ENCODE assay signal across 22 cellular contexts in genomic region chr20:60764328-60764727, GRCh38.
DNase-seq lines count a peak whose midpoint lies in the region; ATAC-seq, FAIRE-seq and TF ChIP-seq lines count a peak whose summit lies in the region.
"Had no signal": no experiment of that assay in that cellular context is flagged by ENCODE, and none has a peak within 500 bp of the region (broad histone marks: within the 10 kb centered on the region; RNA-seq: fewer than 3 reads in every experiment).

No MANE protein-coding gene starts in this region.

- H3K36me3 ChIP-seq in BLaER1, result no peaks in the 10 kb centered on the region
- H3K36me3 ChIP-seq in bronchial epithelial cell (ENCODE audit: control insufficient read depth, insufficient read depth, low read length), result no peaks in the 10 kb centered on the region
- H3K36me3 ChIP-seq: BE2C had no signal

- no peak for DNase-seq in HTR-8/SVneo (ENCODE audit: insufficient read length, low spot score)
- no peak for DNase-seq in bronchial epithelial cell (ENCODE audit: low read depth)
- DNase-seq in urothelium cell line (ENCODE audit: low spot score), result no peak
- DNase-seq in GM19238 (ENCODE audit: insufficient read length, low spot score), result no peak
- DNase-seq in stimulated activated CD4-positive, alpha-beta T cell treated with anti-CD3 and anti-CD28 coated beads, Interleukin-4, amount 100 ng/mL, for 4 hours, result no peak
- no peak for DNase-seq in Right ventricle myocardium superior
- DNase-seq: 8988T; ACHN; AML-193; BE2C; Caco-2; CD4-positive, CD25-positive, alpha-beta regulatory T cell; CD8-positive, alpha-beta T cell; DMS153; DND-41; GOT3; H7; HCEC 1CT had no signal

- intact Hi-C loops in Right ventricle myocardium superior (cut with DNase I), result no loop called here

- no peak overlapping the region for H3K9ac ChIP-seq in BLaER1

- no peaks in the 10 kb centered on the region for H3K27me3 ChIP-seq in BLaER1
- H3K27me3 ChIP-seq in bronchial epithelial cell (ENCODE audit: control insufficient read depth, insufficient read depth, low read length), result no peaks in the 10 kb centered on the region
- H3K27me3 ChIP-seq: BE2C had no signal

- peak overlapping the region; percentile 42 for H3K4me2 ChIP-seq in BLaER1
- H3K4me2 ChIP-seq: A549 had no signal

- no peaks in the 10 kb centered on the region for H3K9me3 ChIP-seq in BLaER1
- H3K9me3 ChIP-seq: A549, BE2C had no signal

- TF ChIP-seq CTCF in bronchial epithelial cell (IDR thresholded peaks at IDR 0.05; ENCODE audit: insufficient read depth, low read length, severe bottlenecking), result no peak

- H4K20me1 ChIP-seq in BLaER1, result no peaks in the 10 kb centered on the region

- ATAC-seq in Right ventricle myocardium superior (ENCODE audit: poor library complexity), result no peak
- ATAC-seq: A549; CD8-positive, alpha-beta T cell had no signal

- FAIRE-seq in HTR-8/SVneo (lab: Jason Lieb, UNC) (peak; percentile 98), bronchial epithelial cell (lab: Jason Lieb, UNC) (peak; percentile 83), urothelium cell line (lab: Jason Lieb, UNC) (peak; percentile 17)
- FAIRE-seq: A549, G401.6 had no signal

- H3K27ac ChIP-seq in BLaER1, result no peak overlapping the region
- H3K27ac ChIP-seq: A549, C4-2B had no signal

- peaks cover 9% of the 10 kb centered on the region for H3K4me1 ChIP-seq in BLaER1
- H3K4me1 ChIP-seq: A549, BE2C, Caco-2 had no signal

- H3K4me3 ChIP-seq in BLaER1, result no peak overlapping the region
- H3K4me3 ChIP-seq in bronchial epithelial cell (ENCODE audit: low read depth, low read length), result no peak overlapping the region
- H3K4me3 ChIP-seq: A549 had no signal
